In the genomic region with DNA sequence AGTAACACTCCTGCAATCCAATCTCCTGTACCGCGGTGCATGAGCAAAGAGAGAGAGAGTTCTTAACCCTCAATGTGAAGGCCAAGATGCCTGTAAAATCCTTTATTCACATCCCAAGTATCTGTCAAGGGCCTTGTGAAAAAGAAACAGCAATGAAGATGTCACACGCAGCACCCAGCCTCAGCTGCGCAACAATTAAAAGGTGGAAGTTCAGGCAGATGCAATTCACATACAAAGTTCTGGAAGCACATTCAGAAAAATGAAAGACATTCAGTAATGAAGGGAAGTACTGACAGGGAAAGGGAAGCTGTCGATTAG, we compare ENCODE assay signal across 27 cellular contexts.
DNase-seq lines count a peak whose midpoint lies in the region; ATAC-seq, FAIRE-seq and TF ChIP-seq lines count a peak whose summit lies in the region.
"Had no signal": no experiment of that assay in that cellular context is flagged by ENCODE, and none has a peak within 500 bp of the region (broad histone marks: within the 10 kb centered on the region; RNA-seq: fewer than 3 reads in every experiment).

No MANE protein-coding gene starts in this region.

- peak overlapping the region; percentile 65 for H3K9ac ChIP-seq in skeletal muscle satellite cell (ENCODE audit: low read depth, low read length)

- WGBS in adrenal gland, 4 donors, result 68 to 85% (median 78%) methylated on average over 5 of the region's 5 CpGs

- TF ChIP-seq POLR2A in adrenal gland (IDR thresholded peaks at IDR 0.05) (no peak), GM12892 (IDR thresholded peaks at IDR 0.05; ENCODE audit: low read depth, low read length) (no peak)

- no peaks in the 10 kb centered on the region for H3K9me3 ChIP-seq in adrenal gland (replicated peaks in 1 of 3)
- no peaks in the 10 kb centered on the region for H3K9me3 ChIP-seq in lower lobe of right lung
- no peaks in the 10 kb centered on the region for H3K9me3 ChIP-seq in skeletal muscle satellite cell (replicated peaks; ENCODE audit: low read length)

- FAIRE-seq in GM12892 (lab: Jason Lieb, UNC), result no peak
- FAIRE-seq: D721Med, GM12891, H54, urothelium cell line had no signal

- peaks cover 3 to 24% of the 10 kb centered on the region in 2 donors for H3K4me1 ChIP-seq in adrenal gland (replicated peaks in 1 of 2)
- H3K4me1 ChIP-seq in lower lobe of right lung, result peaks cover 32% of the 10 kb centered on the region
- H3K4me1 ChIP-seq in skeletal muscle satellite cell (ENCODE audit: control insufficient read depth, insufficient read depth, low read length), result peaks cover 48% of the 10 kb centered on the region

- intact Hi-C loops in adrenal gland (cut with DNase I), result no loop called here
- intact Hi-C loops in lower lobe of right lung (cut with DNase I), result no loop called here

- DNase-seq in CD1c-positive myeloid dendritic cell (ENCODE audit: extremely low spot score) (peak; percentile 35), adrenal gland (no peak), lower lobe of right lung (no peak), GM12892 (ENCODE audit: insufficient read length) (no peak), MV-4-11 (lab: John Stamatoyannopoulos, UW) (no peak)
- no peak for DNase-seq in central memory CD4-positive, alpha-beta T cell
- DNase-seq: activated CD4-positive, alpha-beta T cell treated with anti-CD3 and anti-CD28 coated beads, Interleukin-2, amount 50 U/mL, for 1 hour; CD4-positive, CD25-positive, alpha-beta regulatory T cell; effector CD4-positive, alpha-beta T cell; erythroblast; foreskin melanocyte; hypothalamus; NCI-H1105; NCI-H2029; NCI-H345; NCI-H82; stimulated activated CD4-positive, alpha-beta T cell treated with anti-CD3 and anti-CD28 coated beads, Interleukin-1b, Interleukin-23, amount 100 ng/mL, for 48 hours; T-helper 9 cell had no signal

- peak in 1 of 2 donors; percentile 24 for ATAC-seq in lower lobe of right lung
- ATAC-seq: activated naive CD4-positive, alpha-beta T cell treated with anti-CD3 and anti-CD28 coated beads, Interleukin-2, amount 50 U/mL, for 72 hours; activated T-helper 17 cell treated with anti-CD3 and anti-CD28 coated beads, Interleukin-2, amount 50 U/mL, for 72 hours; left lobe of liver; WTC11 had no signal

- peak overlapping the region; percentile 29 for H3K4me2 ChIP-seq in skeletal muscle satellite cell (ENCODE audit: low read length)

- H3K27me3 ChIP-seq in adrenal gland (no peaks in the 10 kb centered on the region), lower lobe of right lung (ENCODE audit: low read depth) (no peaks in the 10 kb centered on the region), skeletal muscle satellite cell (ENCODE audit: control insufficient read depth, insufficient read depth, low read length) (no peaks in the 10 kb centered on the region)

- peaks cover 0 to 10% of the 10 kb centered on the region in 2 donors for H3K36me3 ChIP-seq in adrenal gland (replicated peaks in 1 of 2)
- H3K36me3 ChIP-seq in lower lobe of right lung, result peaks cover 70% of the 10 kb centered on the region
- H3K36me3 ChIP-seq in skeletal muscle satellite cell (ENCODE audit: insufficient read depth, low read length), result peaks cover 48% of the 10 kb centered on the region

- H3K27ac ChIP-seq in adrenal gland, result peak overlapping the region in 4 of 5 donors; percentile 3 to 65 (median 27)
- peak overlapping the region; percentile 56 for H3K27ac ChIP-seq in lower lobe of right lung

- TF ChIP-seq CTCF in adrenal gland (IDR thresholded peaks at IDR 0.05) (no peak), lower lobe of right lung (IDR thresholded peaks at IDR 0.05) (no peak)

- H3K4me3 ChIP-seq in adrenal gland (no peak overlapping the region), lower lobe of right lung (no peak overlapping the region), skeletal muscle satellite cell (ENCODE audit: low read length) (peak overlapping the region; percentile 33)
